Comparison of ENCODE assay signal across 21 cellular contexts in genomic region chr7:23214938-23215337, GRCh38.
"Had no signal": no experiment of that assay in that cellular context is flagged by ENCODE, and none has a peak within 500 bp of the region (broad histone marks: within the 10 kb centered on the region; RNA-seq: fewer than 3 reads in every experiment).

No MANE protein-coding gene starts in this region.

- H3K36me3 Mint-ChIP-seq: mesothelial cell of epicardium had no signal

- H3K27ac Mint-ChIP-seq: effector memory CD8-positive, alpha-beta T cell; endodermal cell; mesothelial cell of epicardium had no signal

- H3K27me3 ChIP-seq: esophagus squamous epithelium, gastrocnemius medialis, heart right ventricle had no signal

- H3K4me3 ChIP-seq: esophagus squamous epithelium, gastrocnemius medialis, heart right ventricle, left lung, lower lobe of right lung, mucosa of descending colon had no signal

- H3K9me3 Mint-ChIP-seq: effector memory CD8-positive, alpha-beta T cell; endodermal cell; mesothelial cell of epicardium had no signal

- H3K4me1 ChIP-seq: esophagus squamous epithelium, gastrocnemius medialis, lower lobe of right lung had no signal

- H3K27ac ChIP-seq: epithelial cell of prostate, esophagus squamous epithelium, gastrocnemius medialis, lower lobe of right lung had no signal

- DNase-seq: cortex of kidney; effector CD8-positive, alpha-beta T cell; effector memory CD8-positive, alpha-beta T cell; endodermal cell; erythroblast; esophagus squamous epithelium; foreskin fibroblast; foreskin melanocyte; gastrocnemius medialis; glutamatergic neuron; head of caudate nucleus; heart right ventricle; hippocampal formation; left cardiac atrium; left lung; left ventricle myocardium superior; lower lobe of right lung; mesenchymal stem cell; mucosa of descending colon had no signal

- H3K9me3 ChIP-seq: esophagus squamous epithelium, gastrocnemius medialis, heart right ventricle, left lung, lower lobe of right lung, mucosa of descending colon had no signal

- H3K4me3 Mint-ChIP-seq: effector memory CD8-positive, alpha-beta T cell; endodermal cell; mesothelial cell of epicardium had no signal

- H3K36me3 ChIP-seq: esophagus squamous epithelium, gastrocnemius medialis, heart right ventricle, left lung, lower lobe of right lung had no signal
